Comparison of ENCODE assay signal across 26 cellular contexts in genomic region chr22:20251491-20251890, GRCh38.
"Had no signal": no experiment of that assay in that cellular context is flagged by ENCODE, and none has a peak within 500 bp of the region (broad histone marks: within the 10 kb centered on the region; RNA-seq: fewer than 3 reads in every experiment).

No MANE protein-coding gene starts in this region.

- H3K27ac ChIP-seq: left ventricle myocardium inferior, lower lobe of right lung, ovary, psoas muscle, skin epidermis, testis, tibial artery had no signal

- ATAC-seq: effector memory CD8-positive, alpha-beta T cell; left colon; lower lobe of right lung; naive thymus-derived CD8-positive, alpha-beta T cell; psoas muscle; right cardiac atrium; stimulated activated memory B cell treated with anti-CD40 and anti-IgM and Interleukin-4, amounts not matched to agents 10 μg/mL and 1 μg/mL and 100 μg/mL, for 72 hours; stimulated activated naive CD8-positive, alpha-beta T cell treated with anti-CD3 and anti-CD28 coated beads, Interleukin-15, Interleukin-2, amounts not matched to agents 100 U/mL and 50 U/mL, for 24 hours had no signal

- DNase-seq: cortex of kidney; effector memory CD8-positive, alpha-beta T cell; erythroblast; hypothalamus; immature natural killer cell; islet precursor cell; kidney glomerular epithelial cell; left colon; left ventricle myocardium inferior; lower lobe of right lung; naive thymus-derived CD8-positive, alpha-beta T cell; occipital lobe; ovary; posterior cingulate gyrus; psoas muscle; right cardiac atrium; spleen; stimulated activated CD4-positive, alpha-beta T cell treated with anti-CD3 and anti-CD28 coated beads, Interleukin-4, amount 100 ng/mL, for 4 hours; stimulated activated naive CD8-positive, alpha-beta T cell treated with anti-CD3 and anti-CD28 coated beads, Interleukin-15, Interleukin-2, amounts not matched to agents 100 U/mL and 50 U/mL, for 24 hours; substantia nigra; testis; tibial artery had no signal

- FAIRE-seq: endometrium, frontal cortex had no signal

- H3K9me3 ChIP-seq: left ventricle myocardium inferior, lower lobe of right lung, ovary, psoas muscle, spleen, testis, tibial artery had no signal

- H3K27me3 ChIP-seq: ovary, spleen, testis, tibial artery had no signal

- H3K4me3 ChIP-seq: left ventricle myocardium inferior, lower lobe of right lung, ovary, psoas muscle, skin epidermis, spleen, testis, tibial artery had no signal

- H3K36me3 ChIP-seq: left ventricle myocardium inferior, lower lobe of right lung, ovary, spleen, tibial artery had no signal
